ENCODE assay signal across 9 cellular contexts in the genomic region with DNA sequence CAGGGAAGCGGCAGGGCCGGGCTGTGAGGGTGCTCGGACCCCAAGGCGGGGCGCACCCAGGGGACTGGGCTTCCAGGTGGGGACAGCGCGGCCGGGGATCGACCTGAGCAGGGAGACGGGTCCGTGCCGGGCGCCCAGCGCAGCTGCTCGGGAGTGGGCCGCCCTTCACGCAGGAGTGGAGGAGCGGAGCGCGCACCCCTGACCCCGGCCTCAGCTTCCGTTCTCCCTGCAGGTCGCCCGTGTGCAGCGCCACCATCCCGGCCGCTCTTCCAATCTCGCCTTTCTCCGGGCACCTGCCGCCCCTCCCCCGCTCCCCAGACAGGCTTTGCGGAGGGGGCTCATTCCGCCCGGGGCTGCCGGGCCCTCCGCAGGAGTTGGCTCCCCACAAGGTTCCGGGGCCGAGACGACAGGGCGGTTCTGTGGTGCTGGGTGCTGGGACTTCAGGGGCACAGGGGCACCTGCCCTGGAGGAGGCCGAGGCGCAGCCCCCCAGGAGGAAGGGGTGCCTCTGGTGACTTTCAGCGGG. TPM values are rescaled to one million over a fixed set of nuclear protein-coding genes. Genes with fewer than 3 reads are reported as not detected.
DNase-seq lines count a peak whose midpoint lies in the region; ATAC-seq, FAIRE-seq and TF ChIP-seq lines count a peak whose summit lies in the region.
"Not testable (repeated sequence)": the region's sequence is repeated elsewhere in the genome, so short reads cannot be mapped to it uniquely, and the experiment has no call there.
"Had no signal": no experiment of that assay in that cellular context is flagged by ENCODE, and none has a peak within 500 bp of the region (broad histone marks: within the 10 kb centered on the region; RNA-seq: fewer than 3 reads in every experiment).

No MANE protein-coding gene starts in this region.

- H3K79me2 ChIP-seq in MM.1S (ENCODE audit: low read length) = not testable (repeated sequence)

- H2AFZ ChIP-seq in MM.1S (ENCODE audit: low read length) = peak overlapping the region; percentile 75

- not testable (repeated sequence) for H3K4me1 ChIP-seq in MM.1S (ENCODE audit: low read length)

- not testable (repeated sequence) for H3K36me3 ChIP-seq in MM.1S (replicated peaks; ENCODE audit: insufficient read depth, low read length)

- H3K9ac ChIP-seq in MM.1S (ENCODE audit: low read length) = peak overlapping the region; percentile 31; the same call in 1 of the 2 replicates

- not testable (repeated sequence) for H3K27ac ChIP-seq in MM.1S (ENCODE audit: low read length)
- H3K27ac ChIP-seq in dorsolateral prefrontal cortex = peak overlapping the region in 23 of 59 donors; percentile 16 to 95 (median 62)

- not testable (repeated sequence) for H3K4me1 Mint-ChIP-seq in activated CD4-positive, alpha-beta T cell treated with anti-CD3 and anti-CD28 coated beads, Interleukin-2, amount 10 ng/mL, durations not matched to agents 24 days and 14 days; immature natural killer cell; progenitor cell of endocrine pancreas (ENCODE audit: low read depth)

- H3K4me3 ChIP-seq in MM.1S (ENCODE audit: low read length) (peak overlapping the region; percentile 66), dorsolateral prefrontal cortex (peak overlapping the region in 58 of 59 donors; percentile 57 to 99 (median 81))

- not testable (repeated sequence) for H3K9me3 Mint-ChIP-seq in activated CD4-positive, alpha-beta T cell treated with anti-CD3 and anti-CD28 coated beads, Interleukin-2, amount 10 ng/mL, durations not matched to agents 24 days and 14 days; immature natural killer cell
- peaks cover 17% of the 10 kb centered on the region for H3K9me3 Mint-ChIP-seq in progenitor cell of endocrine pancreas (ENCODE audit: low read depth)

- not testable (repeated sequence) for DNase-seq in MM.1S; progenitor cell of endocrine pancreas (ENCODE audit: low spot score, unreplicated experiment); urothelium cell line (ENCODE audit: low spot score)
- peak; percentile 67 for DNase-seq in activated CD4-positive, alpha-beta T cell treated with anti-CD3 and anti-CD28 coated beads, Interleukin-2, amount 10 ng/mL, durations not matched to agents 24 days and 14 days
- DNase-seq in dorsolateral prefrontal cortex = peak in 3 of 10 donors; percentile 41 to 48 (median 45)
- DNase-seq in immature natural killer cell = peak in 2 of 3 donors; percentile 4 to 6

- peak overlapping the region; percentile 79 for H3K4me3 Mint-ChIP-seq in activated CD4-positive, alpha-beta T cell treated with anti-CD3 and anti-CD28 coated beads, Interleukin-2, amount 10 ng/mL, durations not matched to agents 24 days and 14 days
- peak overlapping the region; percentile 71 to 77 (median 72) for H3K4me3 Mint-ChIP-seq in immature natural killer cell
- peak overlapping the region; percentile 73 for H3K4me3 Mint-ChIP-seq in progenitor cell of endocrine pancreas (ENCODE audit: low read depth)

- intact Hi-C loops in activated CD4-positive, alpha-beta T cell treated with anti-CD3 and anti-CD28 coated beads, Interleukin-2, amount 10 ng/mL, durations not matched to agents 24 days and 14 days (cut with micrococcal nuclease); dorsolateral prefrontal cortex (cut with DNase I): not testable (repeated sequence)

- peak; percentile 77 for FAIRE-seq in urothelium cell line (lab: Jason Lieb, UNC)

- H3F3A ChIP-seq in MM.1S (ENCODE audit: insufficient read depth, low read length) = not testable (repeated sequence)

- peak; percentile 20 for ATAC-seq in GM18498 (IDR thresholded peaks at IDR 0.05; ENCODE audit: unreplicated experiment)
- ATAC-seq in HG02678 (IDR thresholded peaks at IDR 0.05; ENCODE audit: unreplicated experiment) = peak; percentile 20

- not testable (repeated sequence) for H3K36me3 Mint-ChIP-seq in activated CD4-positive, alpha-beta T cell treated with anti-CD3 and anti-CD28 coated beads, Interleukin-2, amount 10 ng/mL, durations not matched to agents 24 days and 14 days (ENCODE audit: low read depth); immature natural killer cell
- H3K36me3 Mint-ChIP-seq in progenitor cell of endocrine pancreas (ENCODE audit: insufficient read depth) = peaks cover 17% of the 10 kb centered on the region

- TF ChIP-seq CTCF in MM.1S (IDR thresholded peaks at IDR 0.05; ENCODE audit: low read length); progenitor cell of endocrine pancreas (IDR thresholded peaks at IDR 0.05; ENCODE audit: unreplicated experiment): not testable (repeated sequence)
- peak in 4 of 56 donors; percentile 1 to 10 (median 8) for TF ChIP-seq CTCF in dorsolateral prefrontal cortex (IDR thresholded peaks at IDR 0.05 in 54 of 56, conservative IDR thresholded peaks at IDR 0.05 in 2 of 56; ENCODE audit: low read depth in 1 of 56, partially characterized antibody in 56 of 56)

- H3K9me2 ChIP-seq in MM.1S (replicated peaks; ENCODE audit: insufficient read depth, low read length) = not testable (repeated sequence)

- not testable (repeated sequence) for H3K27me3 ChIP-seq in MM.1S (replicated peaks; ENCODE audit: insufficient read depth, low read length); dorsolateral prefrontal cortex

- H3K9me3 ChIP-seq in MM.1S (replicated peaks; ENCODE audit: insufficient read depth, low read length) = not testable (repeated sequence)

- peak overlapping the region; percentile 86 for H3K4me2 ChIP-seq in MM.1S (ENCODE audit: low read depth, low read length)

- not testable (repeated sequence) for H3K27ac Mint-ChIP-seq in activated CD4-positive, alpha-beta T cell treated with anti-CD3 and anti-CD28 coated beads, Interleukin-2, amount 10 ng/mL, durations not matched to agents 24 days and 14 days; immature natural killer cell; progenitor cell of endocrine pancreas

- not testable (repeated sequence) for H3K27me3 Mint-ChIP-seq in activated CD4-positive, alpha-beta T cell treated with anti-CD3 and anti-CD28 coated beads, Interleukin-2, amount 10 ng/mL, durations not matched to agents 24 days and 14 days; immature natural killer cell (ENCODE audit: low read depth in 3 of 3); progenitor cell of endocrine pancreas

- not testable (repeated sequence) for H4K20me1 ChIP-seq in MM.1S (ENCODE audit: insufficient read depth, low read length)

RNA-seq across cellular contexts. Expression of a gene that starts 0.7 kb away (rescaled TPM):
- total RNA-seq in activated CD4-positive, alpha-beta T cell treated with anti-CD3 and anti-CD28 coated beads, Interleukin-2, amount 10 ng/mL, durations not matched to agents 24 days and 14 days = not detected in 2 replicates
- total RNA-seq in dorsolateral prefrontal cortex (100 to 1,000 TPM in 46 of 120 experiments, 10 to 100 TPM in 74; 24.8 to 406 (median 87.8) TPM), progenitor cell of endocrine pancreas (8.6 and 8.7 TPM in 2 replicates)
- not detected for polyA plus RNA-seq in immature natural killer cell
- total RNA-seq: dermis microvascular lymphatic vessel endothelial cell had no signal
